In the genomic region with DNA sequence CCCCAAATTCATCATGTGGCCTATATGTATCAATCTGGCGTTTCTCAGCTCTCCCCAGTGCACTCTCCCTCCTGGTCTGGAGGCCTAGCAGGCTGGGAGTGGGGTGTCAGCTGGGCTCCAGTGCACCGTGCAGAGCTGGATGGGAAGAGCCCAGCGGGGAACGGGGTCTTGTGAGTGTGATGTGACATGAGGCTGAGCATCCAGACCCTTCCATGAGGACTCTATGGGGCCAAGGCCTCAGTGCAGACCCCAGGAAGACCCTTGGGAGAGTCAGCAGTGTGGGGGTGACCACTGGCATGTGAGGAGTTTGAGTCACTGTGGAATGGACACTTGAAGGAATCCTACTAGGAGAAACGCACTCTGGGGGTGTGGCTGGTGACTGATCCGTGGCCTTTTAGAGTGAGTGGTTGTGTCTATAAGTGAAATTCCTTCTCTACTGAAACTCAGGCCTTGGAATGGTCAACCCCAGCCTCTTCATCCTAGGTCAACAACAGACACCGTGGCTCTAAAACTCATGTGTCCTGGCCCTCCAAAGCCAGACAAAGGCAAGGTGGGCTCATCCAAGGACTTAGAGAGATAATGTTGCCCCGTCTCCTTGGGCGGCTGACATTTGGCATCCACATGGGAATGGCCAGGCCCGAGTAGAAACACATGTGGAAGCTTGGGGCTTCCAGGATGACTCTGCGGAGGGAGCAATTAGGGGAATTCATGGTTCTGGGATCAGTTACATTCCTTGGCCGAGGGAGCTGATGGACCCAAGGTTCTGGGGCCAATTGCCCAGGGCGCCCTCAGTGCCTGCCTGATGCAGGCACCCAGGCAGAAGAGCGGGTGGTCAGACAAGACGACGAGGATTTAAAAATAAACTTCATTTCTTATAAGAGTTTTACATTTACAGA, we compare ENCODE assay signal across 20 cellular contexts.
"Had no signal": no experiment of that assay in that cellular context is flagged by ENCODE, and none has a peak within 500 bp of the region (broad histone marks: within the 10 kb centered on the region; RNA-seq: fewer than 3 reads in every experiment).

No MANE protein-coding gene starts in this region.

- H3K36me3 Mint-ChIP-seq: immature natural killer cell had no signal

- H3K9me3 Mint-ChIP-seq: activated CD8-positive, alpha-beta T cell treated with anti-CD3 and anti-CD28 coated beads for 36 hours; activated T-helper 1 cell treated with anti-CD3 and anti-CD28 coated beads, Interleukin-12 subunit alpha, Interleukin-12 subunit beta, Interleukin-2, Interleukin-4 antibody, amounts not matched to agents 30 ng/mL and 10 ng/mL and 1 ng/mL, durations not matched to agents 14 hours and 24 hours and 36 hours; immature natural killer cell had no signal

- H3K27ac Mint-ChIP-seq: activated CD4-positive, alpha-beta T cell treated with anti-CD3 and anti-CD28 coated beads for 36 hours; activated CD8-positive, alpha-beta T cell treated with anti-CD3 and anti-CD28 coated beads for 36 hours; activated T-helper 1 cell treated with anti-CD3 and anti-CD28 coated beads, Interleukin-12 subunit alpha, Interleukin-12 subunit beta, Interleukin-2, Interleukin-4 antibody, amounts not matched to agents 30 ng/mL and 10 ng/mL and 1 ng/mL, durations not matched to agents 14 hours and 24 hours and 36 hours; immature natural killer cell had no signal

- H3K4me1 Mint-ChIP-seq: activated CD4-positive, alpha-beta T cell treated with anti-CD3 and anti-CD28 coated beads for 36 hours; immature natural killer cell had no signal

- ATAC-seq: activated CD4-positive, alpha-beta T cell treated with anti-CD3 and anti-CD28 coated beads for 36 hours; activated CD8-positive, alpha-beta T cell treated with anti-CD3 and anti-CD28 coated beads for 36 hours; gastrocnemius medialis; heart left ventricle; left cardiac atrium; SK-N-SH treated with all-trans-retinoic acid at 6 μM for 48 hours had no signal

- DNase-seq: activated CD4-positive, alpha-beta T cell treated with anti-CD3 and anti-CD28 coated beads for 36 hours; activated CD8-positive, alpha-beta memory T cell treated with anti-CD3 and anti-CD28 coated beads, Interleukin-2, amount 50 U/mL, for 48 hours; activated CD8-positive, alpha-beta T cell treated with anti-CD3 and anti-CD28 coated beads for 36 hours; aorta; cortex of kidney; effector CD4-positive, alpha-beta T cell; gastrocnemius medialis; heart left ventricle; immature natural killer cell; left cardiac atrium; lower lobe of right lung; retina; stimulated activated CD4-positive, alpha-beta T cell treated with anti-CD3 and anti-CD28 coated beads, Interleukin-15, amount 100 ng/mL, for 24 hours; stimulated activated CD4-positive, alpha-beta T cell treated with anti-CD3 and anti-CD28 coated beads, Interleukin-4, amount 100 ng/mL, for 24 hours; stimulated activated naive CD4-positive, alpha-beta T cell; T-helper 1 cell; T1000; transverse colon had no signal

- H3K4me3 Mint-ChIP-seq: activated CD4-positive, alpha-beta T cell treated with anti-CD3 and anti-CD28 coated beads for 36 hours; activated CD8-positive, alpha-beta T cell treated with anti-CD3 and anti-CD28 coated beads for 36 hours; activated T-helper 1 cell treated with anti-CD3 and anti-CD28 coated beads, Interleukin-12 subunit alpha, Interleukin-12 subunit beta, Interleukin-2, Interleukin-4 antibody, amounts not matched to agents 30 ng/mL and 10 ng/mL and 1 ng/mL, durations not matched to agents 14 hours and 24 hours and 36 hours; immature natural killer cell had no signal
